18 cellular contexts compared by ENCODE assay signal in the genomic region with DNA sequence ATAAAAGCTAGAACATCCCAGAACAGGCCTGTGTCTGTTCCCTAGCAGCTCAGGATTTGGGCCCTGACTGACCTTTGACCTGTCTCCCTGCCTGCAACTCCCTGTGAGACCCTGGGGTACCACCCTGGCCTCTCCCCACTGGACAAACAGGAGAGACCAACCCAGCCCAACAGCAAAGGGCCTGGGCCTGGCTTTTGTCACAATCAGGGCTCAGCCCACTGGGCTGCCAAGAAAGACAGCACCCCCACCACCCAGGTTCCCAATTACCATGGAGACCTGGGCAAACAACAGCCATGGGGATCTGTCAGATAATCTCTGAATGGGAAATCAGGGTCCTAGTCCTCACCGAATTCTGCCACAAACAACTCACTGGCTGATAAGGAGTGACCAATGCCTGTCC. TPM values are rescaled to one million over a fixed set of nuclear protein-coding genes. Genes with fewer than 3 reads are reported as not detected.
DNase-seq lines count a peak whose midpoint lies in the region; ATAC-seq and TF ChIP-seq lines count a peak whose summit lies in the region.
"Had no signal": no experiment of that assay in that cellular context is flagged by ENCODE, and none has a peak within 500 bp of the region (broad histone marks: within the 10 kb centered on the region; RNA-seq: fewer than 3 reads in every experiment).

No MANE protein-coding gene starts in this region.

- no peaks in the 10 kb centered on the region for H3K36me3 ChIP-seq in body of pancreas (replicated peaks in 1 of 2; ENCODE audit: insufficient read depth in 1 of 2, low read depth in 2 of 2)
- H3K36me3 ChIP-seq: Peyer's patch had no signal

- TF ChIP-seq POLR2A in body of pancreas (IDR thresholded peaks at IDR 0.05) = no peak

- H3K4me1 ChIP-seq in right cardiac atrium (ENCODE audit: control insufficient read depth, insufficient read depth, low read length) (peaks cover 3% of the 10 kb centered on the region), body of pancreas (peaks cover 80% of the 10 kb centered on the region)

- ATAC-seq in right cardiac atrium (peak in 1 of 2 donors; percentile 40), Right ventricle myocardium inferior (no peak), body of pancreas (peak; percentile 19)

- H3K9me3 ChIP-seq in right cardiac atrium (ENCODE audit: control insufficient read depth, low read length) = no peaks in the 10 kb centered on the region
- no peaks in the 10 kb centered on the region for H3K9me3 ChIP-seq in body of pancreas
- H3K9me3 ChIP-seq: Peyer's patch had no signal

- H3K4me3 ChIP-seq in right cardiac atrium (ENCODE audit: low read length) (no peak overlapping the region), body of pancreas (no peak overlapping the region)
- H3K4me3 ChIP-seq: Peyer's patch had no signal

- H3K27ac ChIP-seq in right cardiac atrium (ENCODE audit: low read length) = no peak overlapping the region
- peak overlapping the region in 2 of 4 donors; percentile 13 to 46 for H3K27ac ChIP-seq in body of pancreas
- H3K27ac ChIP-seq in layer of hippocampus (ENCODE audit: low read depth, low read length) = peak overlapping the region; percentile 66
- H3K27ac ChIP-seq in temporal lobe (ENCODE audit: low read depth, low read length) = peak overlapping the region; percentile 69
- H3K27ac ChIP-seq: Peyer's patch had no signal

- DNase-seq in right cardiac atrium (peak in 2 of 3 donors; percentile 51 to 62), Right ventricle myocardium inferior (ENCODE audit: missing footprints) (no peak), body of pancreas (no peak), NCI-H446 (lab: John Stamatoyannopoulos, UW) (no peak), 8988T (no peak), HK-2 (ENCODE audit: unreplicated experiment) (no peak)
- DNase-seq: AML-193; CD4-positive, alpha-beta memory T cell; DMS79 treated with DMSO at 0.1 percent for 48 hours; GF-D8; NCI-H1417; NCI-H1930; NCI-H2171 treated with DMSO at 0.1 percent for 48 hours; NCI-H510A had no signal

- TF ChIP-seq CTCF in body of pancreas (IDR thresholded peaks at IDR 0.05) = no peak

- H3K27me3 ChIP-seq in right cardiac atrium (ENCODE audit: control insufficient read depth, insufficient read depth) (no peaks in the 10 kb centered on the region), body of pancreas (no peaks in the 10 kb centered on the region), layer of hippocampus (ENCODE audit: control insufficient read depth, insufficient read depth, low read length) (no peaks in the 10 kb centered on the region)
- H3K27me3 ChIP-seq: Peyer's patch had no signal

- WGBS in right cardiac atrium = 39% methylated on average over 1 of the region's 1 CpG
- 29% methylated on average over 1 of the region's 1 CpG; no CpG with 5 or more reads in 1 of the 2 donors for WGBS in body of pancreas, 2 donors

- intact Hi-C loops in right cardiac atrium (cut with DNase I) (no loop called here), Right ventricle myocardium inferior (cut with DNase I) (no loop called here), body of pancreas (cut with DNase I) (no loop called here)

RNA-seq across cellular contexts. Expression of gene PLLP, which starts 11.1 kb away (rescaled TPM):
- total RNA-seq in right cardiac atrium = 10 to 100 TPM in 3 of 4 donors, 1 to 10 TPM in 1; 6.3 to 13.8 (median 11.0) TPM
- polyA plus RNA-seq in right cardiac atrium = 11.8 TPM
- total RNA-seq in Right ventricle myocardium inferior = 3.4 TPM
- 10 to 100 TPM; 32.9 to 43.2 TPM for total RNA-seq in body of pancreas
- total RNA-seq in temporal lobe = 1.5 TPM
- total RNA-seq: LHCN-M2 had no signal

RNA-seq across cellular contexts. Expression of gene ARL2BP, which starts 28.3 kb away (rescaled TPM):
- total RNA-seq in right cardiac atrium (10 to 100 TPM; 44.8 to 58.4 (median 52.0) TPM), Right ventricle myocardium inferior (64.1 TPM), body of pancreas (10 to 100 TPM; 15.8 to 21.5 TPM), temporal lobe (40.3 TPM)
- 51.6 TPM for polyA plus RNA-seq in right cardiac atrium

Comparison
In these comparisons a context has a peak if more than half of its experiments do, and no peak if none do; other contexts are left out.
1. DNase-seq: peak in right cardiac atrium (2 of 3); none in Right ventricle myocardium inferior (single experiment), body of pancreas (0 of 4), NCI-H446 (0 of 2), 8988T (single experiment) and HK-2 (single experiment).